Comparison of ENCODE assay signal across 8 cellular contexts in the genomic region with DNA sequence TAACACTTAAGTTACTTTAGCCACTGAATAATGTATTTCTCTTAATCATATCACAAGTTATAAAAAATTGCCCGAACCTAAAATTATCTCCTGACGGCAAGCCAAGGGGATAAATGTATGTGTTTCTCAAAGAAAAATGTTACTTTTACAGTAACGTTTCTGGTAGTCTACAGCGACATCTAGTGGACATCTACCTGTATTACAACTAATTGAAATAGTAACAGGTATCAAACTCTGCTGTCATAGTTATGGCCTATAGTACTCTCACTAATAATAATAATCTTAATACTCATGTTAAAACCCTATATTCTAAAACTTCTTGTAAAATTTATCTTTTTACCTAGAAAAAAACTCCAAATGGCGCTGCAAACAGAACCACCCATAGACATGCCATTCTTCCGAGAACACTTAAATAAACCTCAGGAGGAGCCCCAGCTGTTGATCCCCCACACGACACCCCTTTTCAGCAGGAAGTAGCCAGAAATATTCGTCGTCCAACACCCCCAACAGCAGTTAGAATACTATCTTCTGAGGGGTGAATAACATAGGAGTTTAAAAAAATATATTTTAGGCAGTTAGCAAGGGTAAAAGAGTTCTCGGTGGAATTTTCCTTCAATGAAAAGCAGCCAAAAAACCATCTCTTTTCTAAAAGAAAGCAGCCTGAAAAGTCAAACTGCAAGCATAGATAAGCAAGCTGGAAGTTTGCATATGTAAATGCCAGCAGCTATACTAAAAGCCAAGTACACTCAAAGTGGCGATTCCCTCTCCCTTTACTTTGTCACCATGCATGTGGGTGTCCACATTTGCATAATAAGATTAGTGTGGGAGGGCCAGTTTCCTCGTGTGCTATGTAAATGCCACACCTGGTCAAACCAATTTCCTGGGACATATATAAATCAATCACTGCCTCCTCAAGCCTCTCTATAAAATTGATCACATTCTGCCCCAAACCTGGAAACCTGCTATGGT. TPM values are rescaled to one million over a fixed set of nuclear protein-coding genes. Genes with fewer than 3 reads are reported as not detected.
DNase-seq lines count a peak whose midpoint lies in the region; ATAC-seq and TF ChIP-seq lines count a peak whose summit lies in the region.

No MANE protein-coding gene starts in this region.

- H3K9me2 ChIP-seq in DOHH2 (replicated peaks; ENCODE audit: control insufficient read depth, low read length), result no peaks in the 10 kb centered on the region

- ATAC-seq in HG02678 (IDR thresholded peaks at IDR 0.05; ENCODE audit: unreplicated experiment), result peak; percentile 91
- ATAC-seq in GM18517 (IDR thresholded peaks at IDR 0.05; ENCODE audit: unreplicated experiment), result no peak

- H2AK5ac ChIP-seq in mesendoderm (ENCODE audit: low read length), result no peak overlapping the region

- no peaks in the 10 kb centered on the region for H3F3A ChIP-seq in DOHH2 (ENCODE audit: control insufficient read depth, insufficient read depth)

- no peak overlapping the region for H3K9ac ChIP-seq in mesendoderm (ENCODE audit: low read length)

- H3K79me2 ChIP-seq in DOHH2 (ENCODE audit: control insufficient read depth, low read length) (no peaks in the 10 kb centered on the region), mesendoderm (ENCODE audit: control insufficient read depth, insufficient read depth, low read length) (no peaks in the 10 kb centered on the region)

- no peak for TF ChIP-seq POLR2A in adrenal gland (IDR thresholded peaks at IDR 0.05)

- no peak overlapping the region for H3K4me2 ChIP-seq in DOHH2 (ENCODE audit: low read length)
- H3K4me2 ChIP-seq in mesendoderm (ENCODE audit: low read length), result no peak overlapping the region

- no peak overlapping the region for H2BK15ac ChIP-seq in mesendoderm (replicated peaks; ENCODE audit: low read depth)

- H2BK120ac ChIP-seq in mesendoderm (ENCODE audit: low read depth, low read length), result no peak overlapping the region

- intact Hi-C loops in adrenal gland (cut with DNase I), result no loop called here

- H3K79me1 ChIP-seq in mesendoderm (ENCODE audit: low read length), result no peaks in the 10 kb centered on the region

- H3K27me3 ChIP-seq in DOHH2 (ENCODE audit: control insufficient read depth, low read length) (no peaks in the 10 kb centered on the region), adrenal gland (no peaks in the 10 kb centered on the region), mesendoderm (ENCODE audit: insufficient read depth, low read length, poor library complexity) (no peaks in the 10 kb centered on the region)
- no peaks in the 10 kb centered on the region for H3K27me3 ChIP-seq in effector memory CD4-positive, alpha-beta T cell (replicated peaks; ENCODE audit: control insufficient read depth, insufficient read depth, low read length, poor library complexity, severe bottlenecking)

- H4K5ac ChIP-seq in mesendoderm (ENCODE audit: low read length), result no peak overlapping the region

- TF ChIP-seq CTCF in DOHH2 (IDR thresholded peaks at IDR 0.05; ENCODE audit: low read depth, low read length, poor library complexity, severe bottlenecking) (peak; percentile 88), adrenal gland (IDR thresholded peaks at IDR 0.05) (peak; percentile 55 to 83 (median 66))

- H3K4me3 ChIP-seq in DOHH2 (ENCODE audit: low read length) (no peak overlapping the region), adrenal gland (no peak overlapping the region), mesendoderm (ENCODE audit: low read length) (no peak overlapping the region)
- H3K4me3 ChIP-seq in effector memory CD4-positive, alpha-beta T cell (ENCODE audit: insufficient read depth, low read depth, low read length, poor library complexity, severe bottlenecking), result no peak overlapping the region

- H4K20me1 ChIP-seq in DOHH2 (ENCODE audit: control insufficient read depth, insufficient read depth, low read depth, low read length), result no peaks in the 10 kb centered on the region

- peaks cover 5% of the 10 kb centered on the region for H3K4me1 ChIP-seq in DOHH2 (ENCODE audit: control insufficient read depth, low read length)
- H3K4me1 ChIP-seq in adrenal gland (replicated peaks in 1 of 2), result no peaks in the 10 kb centered on the region
- no peaks in the 10 kb centered on the region for H3K4me1 ChIP-seq in mesendoderm (ENCODE audit: control insufficient read depth, low read depth, low read length)
- no peaks in the 10 kb centered on the region for H3K4me1 ChIP-seq in effector memory CD4-positive, alpha-beta T cell (ENCODE audit: control insufficient read depth, insufficient read depth, low read length, poor library complexity, severe bottlenecking)

- H3K27ac ChIP-seq in DOHH2 (ENCODE audit: low read depth, low read length) (no peak overlapping the region), adrenal gland (no peak overlapping the region), mesendoderm (ENCODE audit: low read depth, low read length) (no peak overlapping the region)
- no peak overlapping the region for H3K27ac ChIP-seq in effector memory CD4-positive, alpha-beta T cell (ENCODE audit: insufficient read depth, low read length, poor library complexity, severe bottlenecking)

- H3K9me3 ChIP-seq in DOHH2 (ENCODE audit: control insufficient read depth, insufficient read depth, low read length) (peaks cover 6% of the 10 kb centered on the region; the same call in 1 of the 2 replicates), adrenal gland (replicated peaks in 1 of 3) (no peaks in the 10 kb centered on the region)
- H3K9me3 ChIP-seq in effector memory CD4-positive, alpha-beta T cell (ENCODE audit: control insufficient read depth, low read length), result no peaks in the 10 kb centered on the region

- H3K18ac ChIP-seq in mesendoderm (ENCODE audit: low read length), result no peak overlapping the region

- 18 to 27% (median 24%) methylated on average over 12 of the region's 12 CpGs for WGBS in adrenal gland, 4 donors
- WGBS in mesendoderm (ENCODE audit: extremely low coverage, insufficient coverage, low lambda C conversion rate), result no CpG with 5 or more reads among the region's 12 CpGs

- H4K8ac ChIP-seq in mesendoderm (ENCODE audit: low read depth, low read length), result no peak overlapping the region

- H3K36me3 ChIP-seq in DOHH2 (ENCODE audit: control insufficient read depth, low read length), result no peaks in the 10 kb centered on the region
- H3K36me3 ChIP-seq in adrenal gland (replicated peaks in 1 of 2), result no peaks in the 10 kb centered on the region
- H3K36me3 ChIP-seq in mesendoderm (ENCODE audit: control insufficient read depth, insufficient read depth, low read length), result no peaks in the 10 kb centered on the region
- no peaks in the 10 kb centered on the region for H3K36me3 ChIP-seq in effector memory CD4-positive, alpha-beta T cell (ENCODE audit: control insufficient read depth, insufficient read depth, low read length)

- H3K56ac ChIP-seq in mesendoderm (ENCODE audit: low read length), result no peak overlapping the region

- no peak overlapping the region for H3K4ac ChIP-seq in mesendoderm (ENCODE audit: low read depth, low read length)

- no peak for DNase-seq in adrenal gland
- peak; percentile 21 for DNase-seq in mesendoderm
- DNase-seq in effector memory CD4-positive, alpha-beta T cell, result no peak
- DNase-seq in NK-92 (lab: John Stamatoyannopoulos, UW; ENCODE audit: unreplicated experiment), result no peak
- no peak for DNase-seq in activated T-cell treated with anti-CD3 and anti-CD28 coated beads, Interleukin-2, amount 50 U/mL, for 48 hours

- no peak overlapping the region for H3K23ac ChIP-seq in mesendoderm (ENCODE audit: low read length)

- no peak overlapping the region for H2BK5ac ChIP-seq in mesendoderm (ENCODE audit: low read length)

RNA-seq across cellular contexts. Expression of a gene that starts 40.5 kb away (rescaled TPM):
- total RNA-seq in adrenal gland, result 10 to 100 TPM in 4 of 8 donors, 1 to 10 TPM in 4; 2.8 to 15.7 (median 10.0) TPM
- polyA plus RNA-seq in adrenal gland, result 10 to 100 TPM in 1 of 3 donors, 1 to 10 TPM in 2; 2.3 to 13.5 (median 3.5) TPM
- polyA plus RNA-seq in mesendoderm (2013, experiment 1 of 2), result 19.7 TPM
- polyA plus RNA-seq in mesendoderm (2013, experiment 2 of 2), result 19.7 TPM
